1 cellular context compared by ENCODE assay signal in genomic region chr9:120942186-120943001, GRCh38.
TF ChIP-seq lines count a peak whose summit lies in the region.

No MANE protein-coding gene starts in this region.

TF ChIP-seq in IMR-90, 13 proteins besides CTCF, POLR2A, EP300 and RAD21 (continued from another document):
- TF ChIP-seq, protein P1, sequence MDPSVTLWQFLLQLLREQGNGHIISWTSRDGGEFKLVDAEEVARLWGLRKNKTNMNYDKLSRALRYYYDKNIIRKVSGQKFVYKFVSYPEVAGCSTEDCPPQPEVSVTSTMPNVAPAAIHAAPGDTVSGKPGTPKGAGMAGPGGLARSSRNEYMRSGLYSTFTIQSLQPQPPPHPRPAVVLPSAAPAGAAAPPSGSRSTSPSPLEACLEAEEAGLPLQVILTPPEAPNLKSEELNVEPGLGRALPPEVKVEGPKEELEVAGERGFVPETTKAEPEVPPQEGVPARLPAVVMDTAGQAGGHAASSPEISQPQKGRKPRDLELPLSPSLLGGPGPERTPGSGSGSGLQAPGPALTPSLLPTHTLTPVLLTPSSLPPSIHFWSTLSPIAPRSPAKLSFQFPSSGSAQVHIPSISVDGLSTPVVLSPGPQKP (IDR thresholded peaks at IDR 0.05; ENCODE audit: borderline replicate concordance, low read depth, low read length), result no peak
- TF ChIP-seq CEBPB (IDR thresholded peaks at IDR 0.05; ENCODE audit: low read depth, low read length), result no peak
